Comparison of ENCODE assay signal across 10 cellular contexts in the genomic region with DNA sequence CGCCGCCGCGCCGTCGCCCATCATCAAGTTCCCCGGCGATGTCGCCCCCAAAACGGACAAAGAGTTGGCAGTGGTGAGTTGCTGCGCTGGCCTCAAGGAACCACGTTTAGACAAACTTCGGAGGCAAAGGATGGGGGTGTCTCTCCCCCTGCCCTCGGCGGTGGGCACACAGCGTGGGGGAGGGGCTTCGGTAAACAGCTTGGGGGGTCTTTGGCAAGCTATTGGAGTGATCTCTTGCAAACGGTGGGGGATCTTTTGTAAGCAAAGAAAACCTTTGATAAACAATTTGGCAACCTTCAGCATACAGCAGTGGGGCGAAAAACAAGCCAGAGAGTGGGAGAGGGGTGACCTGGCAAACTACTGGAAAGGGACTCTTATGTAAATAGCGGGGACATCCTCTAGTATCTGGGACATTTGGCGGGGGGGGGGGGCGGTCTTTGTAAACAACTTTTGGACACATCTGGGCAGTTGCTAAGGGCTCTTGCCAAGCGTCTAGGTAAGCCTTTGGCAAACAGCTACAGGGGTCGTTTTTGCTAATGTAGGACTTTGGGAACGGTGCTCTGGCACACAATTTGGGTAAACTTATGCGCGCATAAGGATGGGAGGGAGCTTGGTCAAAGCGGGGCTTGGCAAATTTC. TPM values are rescaled to one million over a fixed set of nuclear protein-coding genes. Genes with fewer than 3 reads are reported as not detected.
DNase-seq lines count a peak whose midpoint lies in the region; ATAC-seq and TF ChIP-seq lines count a peak whose summit lies in the region.
"Had no signal": no experiment of that assay in that cellular context is flagged by ENCODE, and none has a peak within 500 bp of the region (broad histone marks: within the 10 kb centered on the region; RNA-seq: fewer than 3 reads in every experiment).

No MANE protein-coding gene starts in this region.

- H3K4me1 ChIP-seq in esophagus muscularis mucosa (peaks cover 11 to 50% (median 44%) of the 10 kb centered on the region in 4 donors), neural progenitor cell (peaks cover 13% of the 10 kb centered on the region)

- H3K27me3 ChIP-seq in esophagus muscularis mucosa = peaks cover 0 to 59% (median 2%) of the 10 kb centered on the region in 4 donors
- H3K27me3 ChIP-seq in neural progenitor cell = peaks cover 77% of the 10 kb centered on the region

- POLR2A ChIA-PET in AG04449 (lab: Yijun Ruan, JAX) = interaction anchor here (0.6 to 3.5 kb wide), 9 partner anchors 8 to 1229 kb away, joined by 3 to 31 read pairs (median 5); no protein-coding TSS in a partner anchor

- TF ChIP-seq EP300 in esophagus muscularis mucosa (IDR thresholded peaks at IDR 0.05) = no peak

- 2% methylated on average over 19 of the region's 28 CpGs for WGBS in esophagus muscularis mucosa

- H3K27me3 Mint-ChIP-seq in neural progenitor cell (ENCODE audit: insufficient read depth, low read depth) (peaks cover 20% of the 10 kb centered on the region), T-helper 17 cell (peaks cover 46% of the 10 kb centered on the region)

- H3K27ac ChIP-seq in esophagus muscularis mucosa (replicated peaks in 1 of 4) (peak overlapping the region; percentile 79 to 87 (median 86)), neural progenitor cell (no peak overlapping the region)

- no peaks in the 10 kb centered on the region for H3K9me3 Mint-ChIP-seq in neural progenitor cell
- H3K9me3 Mint-ChIP-seq: activated B cell treated with CpG ODN at 0.5 μM for 24 hours had no signal

- TF ChIP-seq POLR2A in esophagus muscularis mucosa (IDR thresholded peaks at IDR 0.05; ENCODE audit: low read depth) = no peak

- no peaks in the 10 kb centered on the region for H4K20me1 ChIP-seq in neural progenitor cell (ENCODE audit: low read depth)

- H3K36me3 ChIP-seq in esophagus muscularis mucosa = peaks cover 0 to 20% (median 6%) of the 10 kb centered on the region in 4 donors
- no peaks in the 10 kb centered on the region for H3K36me3 ChIP-seq in neural progenitor cell

- H3K4me2 ChIP-seq in neural progenitor cell = peak overlapping the region; percentile 82

- CTCF ChIA-PET in AG04449 (lab: Yijun Ruan, JAX) = interaction anchor here (0.8 to 2.2 kb wide), 6 partner anchors 10 to 224 kb away, joined by 4 to 14 read pairs (median 6); no protein-coding TSS in a partner anchor

- DNase-seq in AG04449 (ENCODE audit: low read depth, low spot score) = no peak
- DNase-seq in esophagus muscularis mucosa (ENCODE audit: extremely low spot score) = no peak
- DNase-seq in neural progenitor cell (ENCODE audit: low spot score) = no peak
- no peak for DNase-seq in NCI-H748 (lab: John Stamatoyannopoulos, UW; ENCODE audit: unreplicated experiment)
- no peak for DNase-seq in T-helper 17 cell
- DNase-seq in activated effector memory CD4-positive, alpha-beta T cell treated with anti-CD3 and anti-CD28 coated beads, Interleukin-2, amount 50 U/mL, for 16 hours = no peak
- DNase-seq: activated B cell treated with CpG ODN at 0.5 μM for 24 hours, NCI-H187 had no signal

- H3K27ac Mint-ChIP-seq in neural progenitor cell = peak overlapping the region; percentile 86
- H3K27ac Mint-ChIP-seq in T-helper 17 cell = no peak overlapping the region
- H3K27ac Mint-ChIP-seq: activated B cell treated with CpG ODN at 0.5 μM for 24 hours had no signal

- H3K4me1 Mint-ChIP-seq in neural progenitor cell (peaks cover 17% of the 10 kb centered on the region), T-helper 17 cell (no peaks in the 10 kb centered on the region)
- H3K4me1 Mint-ChIP-seq: activated B cell treated with CpG ODN at 0.5 μM for 24 hours had no signal

- H3K4me3 ChIP-seq in AG04449 (ENCODE audit: low read depth, low read length) (peak overlapping the region; percentile 85), esophagus muscularis mucosa (peak overlapping the region; percentile 59 to 67 (median 60)), neural progenitor cell (peak overlapping the region; percentile 63)

- no peak for ATAC-seq in GM19035 (IDR thresholded peaks at IDR 0.05; ENCODE audit: unreplicated experiment)
- no peak for ATAC-seq in T-helper 17 cell

- TF ChIP-seq CTCF in AG04449 (IDR thresholded peaks at IDR 0.05; ENCODE audit: insufficient read depth, low read length, missing control alignments) = no peak
- TF ChIP-seq CTCF in esophagus muscularis mucosa (IDR thresholded peaks at IDR 0.05) = no peak
- no peak for TF ChIP-seq CTCF in neural progenitor cell (IDR thresholded peaks at IDR 0.05)

- H3K9me3 ChIP-seq in esophagus muscularis mucosa (no peaks in the 10 kb centered on the region), neural progenitor cell (ENCODE audit: low read depth) (no peaks in the 10 kb centered on the region), T-helper 17 cell (ENCODE audit: control insufficient read depth, low read length, poor library complexity, severe bottlenecking) (no peaks in the 10 kb centered on the region)

- intact Hi-C loops in esophagus muscularis mucosa (cut with DNase I) = no loop called here

- H2AFZ ChIP-seq in neural progenitor cell (replicated peaks) = peak overlapping the region; percentile 97

- H3F3A ChIP-seq in neural progenitor cell (ENCODE audit: low read depth) = peaks cover 16% of the 10 kb centered on the region

- H3K9ac ChIP-seq in neural progenitor cell = no peak overlapping the region

- H3K36me3 Mint-ChIP-seq in neural progenitor cell = peaks cover 11% of the 10 kb centered on the region
- H3K36me3 Mint-ChIP-seq in T-helper 17 cell (ENCODE audit: low read depth) = peaks cover 5% of the 10 kb centered on the region

- peak overlapping the region; percentile 95 for H3K4me3 Mint-ChIP-seq in neural progenitor cell
- H3K4me3 Mint-ChIP-seq in T-helper 17 cell = no peak overlapping the region
- H3K4me3 Mint-ChIP-seq: activated B cell treated with CpG ODN at 0.5 μM for 24 hours had no signal

- no peaks in the 10 kb centered on the region for H3K79me2 ChIP-seq in neural progenitor cell (ENCODE audit: low read depth)

TF ChIP-seq in PFSK-1, 5 proteins besides CTCF, POLR2A, EP300 and RAD21:
- 0 out of 2 replicates have a peak, but pooled peaks have one; percentile 6 for TF ChIP-seq SIN3A (IDR thresholded peaks at IDR 0.05; ENCODE audit: borderline replicate concordance, insufficient read depth, low read length)
- TF ChIP-seq, protein P1, sequence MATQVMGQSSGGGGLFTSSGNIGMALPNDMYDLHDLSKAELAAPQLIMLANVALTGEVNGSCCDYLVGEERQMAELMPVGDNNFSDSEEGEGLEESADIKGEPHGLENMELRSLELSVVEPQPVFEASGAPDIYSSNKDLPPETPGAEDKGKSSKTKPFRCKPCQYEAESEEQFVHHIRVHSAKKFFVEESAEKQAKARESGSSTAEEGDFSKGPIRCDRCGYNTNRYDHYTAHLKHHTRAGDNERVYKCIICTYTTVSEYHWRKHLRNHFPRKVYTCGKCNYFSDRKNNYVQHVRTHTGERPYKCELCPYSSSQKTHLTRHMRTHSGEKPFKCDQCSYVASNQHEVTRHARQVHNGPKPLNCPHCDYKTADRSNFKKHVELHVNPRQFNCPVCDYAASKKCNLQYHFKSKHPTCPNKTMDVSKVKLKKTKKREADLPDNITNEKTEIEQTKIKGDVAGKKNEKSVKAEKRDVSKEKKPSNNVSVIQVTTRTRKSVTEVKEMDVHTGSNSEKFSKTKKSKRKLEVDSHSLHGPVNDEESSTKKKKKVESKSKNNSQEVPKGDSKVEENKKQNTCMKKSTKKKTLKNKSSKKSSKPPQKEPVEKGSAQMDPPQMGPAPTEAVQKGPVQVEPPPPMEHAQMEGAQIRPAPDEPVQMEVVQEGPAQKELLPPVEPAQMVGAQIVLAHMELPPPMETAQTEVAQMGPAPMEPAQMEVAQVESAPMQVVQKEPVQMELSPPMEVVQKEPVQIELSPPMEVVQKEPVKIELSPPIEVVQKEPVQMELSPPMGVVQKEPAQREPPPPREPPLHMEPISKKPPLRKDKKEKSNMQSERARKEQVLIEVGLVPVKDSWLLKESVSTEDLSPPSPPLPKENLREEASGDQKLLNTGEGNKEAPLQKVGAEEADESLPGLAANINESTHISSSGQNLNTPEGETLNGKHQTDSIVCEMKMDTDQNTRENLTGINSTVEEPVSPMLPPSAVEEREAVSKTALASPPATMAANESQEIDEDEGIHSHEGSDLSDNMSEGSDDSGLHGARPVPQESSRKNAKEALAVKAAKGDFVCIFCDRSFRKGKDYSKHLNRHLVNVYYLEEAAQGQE (IDR thresholded peaks at IDR 0.05; ENCODE audit: insufficient read depth in 1 of 2, low read depth in 2 of 2, low read length in 2 of 2) = no peak

RNA-seq across cellular contexts. Expression of a gene that starts 0.7 kb away (rescaled TPM):
- polyA plus RNA-seq in PFSK-1 (2012; ENCODE audit: insufficient read length, low read depth) = 258 TPM
- total RNA-seq in esophagus muscularis mucosa (100 to 1,000 TPM; 211 to 368 (median 256) TPM), neural progenitor cell (ENCODE audit: low replicate concordance) (18.3 and 23.1 TPM in 2 replicates), T-helper 17 cell (not detected)
- total RNA-seq: activated B cell treated with CpG ODN at 0.5 μM for 24 hours had no signal

RNA-seq across cellular contexts. Expression of a gene that starts 29.2 kb away (rescaled TPM):
- polyA plus RNA-seq in PFSK-1 (2012; ENCODE audit: insufficient read length, low read depth) = 9.2 TPM
- total RNA-seq in esophagus muscularis mucosa (10 to 100 TPM in 3 of 4 donors, 1 to 10 TPM in 1; 9.6 to 12.9 (median 12.0) TPM), neural progenitor cell (ENCODE audit: low replicate concordance) (7.2 and 14.2 TPM in 2 replicates), T-helper 17 cell (1 to 10 TPM in 1 of 2 donors, under 1 TPM in 1; 0.37 to 1.2 TPM)

Comparison
In these comparisons a context has a peak if more than half of its experiments do, and no peak if none do; other contexts are left out.
1. RNA of a gene that starts 0.7 kb away (total RNA-seq): 211 to 368 TPM in esophagus muscularis mucosa and 18.3 to 23.1 TPM in neural progenitor cell; not detected in T-helper 17 cell; every median in the first group is over 10 times any median in the second.
2. Peak in every context shown above with its lines, with median percentiles within 50 percentile points of each other: H3K4me3 ChIP-seq.